In the genomic region with DNA sequence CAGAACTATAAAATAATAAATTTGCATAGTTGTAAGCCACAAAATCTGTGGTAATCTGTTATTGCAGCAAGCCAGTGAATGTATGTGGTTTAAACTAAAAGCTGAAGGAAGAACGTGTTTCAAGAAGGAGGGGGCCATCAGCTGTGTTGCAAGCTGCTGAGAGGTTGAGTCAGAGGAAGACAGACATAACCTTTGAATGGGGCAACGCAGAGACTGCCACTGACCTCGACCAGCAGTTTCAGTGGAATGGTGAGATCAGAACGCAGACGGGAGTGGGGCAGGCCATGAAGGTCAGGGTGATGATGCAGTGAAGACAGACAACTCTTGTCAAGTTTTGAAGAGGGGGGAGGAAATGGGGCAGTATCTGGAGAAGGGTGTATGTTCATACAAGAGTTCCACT, we compare ENCODE assay signal across 1 cellular context.
A peak's percentile ranks its signal among the peaks of the same experiment; 100 is the strongest.
TF ChIP-seq lines count a peak whose summit lies in the region.

No MANE protein-coding gene starts in this region.

TF ChIP-seq in K562, 482 proteins besides CTCF, POLR2A, EP300 and RAD21 (continued from another document):
- TF ChIP-seq, protein P1, sequence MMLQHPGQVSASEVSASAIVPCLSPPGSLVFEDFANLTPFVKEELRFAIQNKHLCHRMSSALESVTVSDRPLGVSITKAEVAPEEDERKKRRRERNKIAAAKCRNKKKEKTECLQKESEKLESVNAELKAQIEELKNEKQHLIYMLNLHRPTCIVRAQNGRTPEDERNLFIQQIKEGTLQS (IDR thresholded peaks at IDR 0.05): peak; percentile 70
- TF ChIP-seq, protein P1 (CRISPR knock-in tag; conservative IDR thresholded peaks at IDR 0.05): no peak
- TF ChIP-seq SMARCA4 (IDR thresholded peaks at IDR 0.05) (0 out of 2 replicates have a peak, but pooled peaks have one; percentile 15), CEBPB (tag; IDR thresholded peaks at IDR 0.05) (peak; percentile 85), MBD2 (IDR thresholded peaks at IDR 0.05; ENCODE audit: borderline replicate concordance, low read depth) (no peak), ZNF79 (CRISPR knock-in tag; IDR thresholded peaks at IDR 0.05; ENCODE audit: low read depth) (no peak), MAZ (CRISPR knock-in tag; conservative IDR thresholded peaks at IDR 0.05 in 1 of 2, IDR thresholded peaks at IDR 0.05 in 1 of 2) (0 out of 4 replicates have a peak, but pooled peaks of 1 of the 2 experiments have one; percentile 12), KHSRP (IDR thresholded peaks at IDR 0.05) (no peak), MEIS2 (IDR thresholded peaks at IDR 0.05; ENCODE audit: partially characterized antibody) (peak; percentile 36), JUN (IDR thresholded peaks at IDR 0.05; ENCODE audit: borderline replicate concordance, low read depth, low read length) (peak; percentile 19; the same call in 1 of the 2 replicates), JUN (CRISPR knock-in tag; IDR thresholded peaks at IDR 0.05; ENCODE audit: borderline replicate concordance) (no peak)
- TF ChIP-seq, protein P2, sequence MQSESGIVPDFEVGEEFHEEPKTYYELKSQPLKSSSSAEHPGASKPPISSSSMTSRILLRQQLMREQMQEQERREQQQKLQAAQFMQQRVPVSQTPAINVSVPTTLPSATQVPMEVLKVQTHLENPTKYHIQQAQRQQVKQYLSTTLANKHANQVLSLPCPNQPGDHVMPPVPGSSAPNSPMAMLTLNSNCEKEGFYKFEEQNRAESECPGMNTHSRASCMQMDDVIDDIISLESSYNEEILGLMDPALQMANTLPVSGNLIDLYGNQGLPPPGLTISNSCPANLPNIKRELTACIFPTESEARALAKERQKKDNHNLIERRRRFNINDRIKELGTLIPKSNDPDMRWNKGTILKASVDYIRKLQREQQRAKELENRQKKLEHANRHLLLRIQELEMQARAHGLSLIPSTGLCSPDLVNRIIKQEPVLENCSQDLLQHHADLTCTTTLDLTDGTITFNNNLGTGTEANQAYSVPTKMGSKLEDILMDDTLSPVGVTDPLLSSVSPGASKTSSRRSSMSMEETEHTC (IDR thresholded peaks at IDR 0.05): no peak
- TF ChIP-seq, protein P3, sequence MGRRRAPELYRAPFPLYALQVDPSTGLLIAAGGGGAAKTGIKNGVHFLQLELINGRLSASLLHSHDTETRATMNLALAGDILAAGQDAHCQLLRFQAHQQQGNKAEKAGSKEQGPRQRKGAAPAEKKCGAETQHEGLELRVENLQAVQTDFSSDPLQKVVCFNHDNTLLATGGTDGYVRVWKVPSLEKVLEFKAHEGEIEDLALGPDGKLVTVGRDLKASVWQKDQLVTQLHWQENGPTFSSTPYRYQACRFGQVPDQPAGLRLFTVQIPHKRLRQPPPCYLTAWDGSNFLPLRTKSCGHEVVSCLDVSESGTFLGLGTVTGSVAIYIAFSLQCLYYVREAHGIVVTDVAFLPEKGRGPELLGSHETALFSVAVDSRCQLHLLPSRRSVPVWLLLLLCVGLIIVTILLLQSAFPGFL (CRISPR knock-in tag; IDR thresholded peaks at IDR 0.05): no peak
- TF ChIP-seq, protein P4, sequence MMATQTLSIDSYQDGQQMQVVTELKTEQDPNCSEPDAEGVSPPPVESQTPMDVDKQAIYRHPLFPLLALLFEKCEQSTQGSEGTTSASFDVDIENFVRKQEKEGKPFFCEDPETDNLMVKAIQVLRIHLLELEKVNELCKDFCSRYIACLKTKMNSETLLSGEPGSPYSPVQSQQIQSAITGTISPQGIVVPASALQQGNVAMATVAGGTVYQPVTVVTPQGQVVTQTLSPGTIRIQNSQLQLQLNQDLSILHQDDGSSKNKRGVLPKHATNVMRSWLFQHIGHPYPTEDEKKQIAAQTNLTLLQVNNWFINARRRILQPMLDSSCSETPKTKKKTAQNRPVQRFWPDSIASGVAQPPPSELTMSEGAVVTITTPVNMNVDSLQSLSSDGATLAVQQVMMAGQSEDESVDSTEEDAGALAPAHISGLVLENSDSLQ (IDR thresholded peaks at IDR 0.05): 0 out of 2 replicates have a peak, but pooled peaks have one; percentile 26
- TF ChIP-seq, protein P5, sequence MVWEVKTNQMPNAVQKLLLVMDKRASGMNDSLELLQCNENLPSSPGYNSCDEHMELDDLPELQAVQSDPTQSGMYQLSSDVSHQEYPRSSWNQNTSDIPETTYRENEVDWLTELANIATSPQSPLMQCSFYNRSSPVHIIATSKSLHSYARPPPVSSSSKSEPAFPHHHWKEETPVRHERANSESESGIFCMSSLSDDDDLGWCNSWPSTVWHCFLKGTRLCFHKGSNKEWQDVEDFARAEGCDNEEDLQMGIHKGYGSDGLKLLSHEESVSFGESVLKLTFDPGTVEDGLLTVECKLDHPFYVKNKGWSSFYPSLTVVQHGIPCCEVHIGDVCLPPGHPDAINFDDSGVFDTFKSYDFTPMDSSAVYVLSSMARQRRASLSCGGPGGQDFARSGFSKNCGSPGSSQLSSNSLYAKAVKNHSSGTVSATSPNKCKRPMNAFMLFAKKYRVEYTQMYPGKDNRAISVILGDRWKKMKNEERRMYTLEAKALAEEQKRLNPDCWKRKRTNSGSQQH (CRISPR knock-in tag; IDR thresholded peaks at IDR 0.05): no peak
TF ChIP-seq in K562: peak in this region for 15.
